29 cellular contexts compared by ENCODE assay signal in the genomic region with DNA sequence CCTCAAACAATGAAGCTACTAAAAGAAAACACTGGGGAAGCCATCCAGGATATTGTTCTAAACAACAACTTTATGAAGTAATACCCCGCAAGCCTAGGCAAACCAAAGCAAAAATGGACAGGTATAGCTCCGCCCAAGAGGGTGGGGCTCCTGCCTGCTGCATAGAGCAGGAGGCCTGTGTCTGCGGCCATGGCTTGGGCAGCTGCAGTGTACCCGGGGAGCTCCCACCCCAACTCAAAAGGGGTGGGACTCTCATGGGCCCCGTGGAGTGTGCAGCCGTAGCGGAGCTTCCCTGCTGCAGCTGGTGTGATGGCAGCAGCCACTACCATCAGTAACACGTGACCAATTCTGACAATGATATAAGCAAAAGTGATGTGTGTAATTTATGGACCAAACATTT.
"Had no signal": no experiment of that assay in that cellular context is flagged by ENCODE, and none has a peak within 500 bp of the region (broad histone marks: within the 10 kb centered on the region; RNA-seq: fewer than 3 reads in every experiment).

No MANE protein-coding gene starts in this region.

- DNase-seq: activated CD4-positive, alpha-beta memory T cell treated with anti-CD3 and anti-CD28 coated beads for 36 hours; activated CD4-positive, alpha-beta T cell treated with anti-CD3 and anti-CD28 coated beads, Interleukin-2, amount 10 ng/mL, durations not matched to agents 24 days and 14 days; activated CD4-positive, CD25-positive, alpha-beta regulatory T cell treated with anti-CD3 and anti-CD28 coated beads, Interleukin-2, amount 50 U/mL, for 72 hours; activated CD8-positive, alpha-beta memory T cell treated with anti-CD3 and anti-CD28 coated beads, Interleukin-2, amount 50 U/mL, for 4 hours; activated effector memory CD4-positive, alpha-beta T cell treated with anti-CD3 and anti-CD28 coated beads, Interleukin-2, amount 50 U/mL, for 16 hours; activated naive CD4-positive, alpha-beta T cell treated with anti-CD3 and anti-CD28 coated beads for 36 hours; activated naive CD8-positive, alpha-beta T cell treated with anti-CD3 and anti-CD28 coated beads for 36 hours; activated T-cell treated with anti-CD3 and anti-CD28 coated beads, Interleukin-2, amount 50 U/mL, for 1 hour; adrenal gland; aorta; body of pancreas; dorsolateral prefrontal cortex; effector memory CD4-positive, alpha-beta T cell; left colon; naive thymus-derived CD4-positive, alpha-beta T cell; stimulated activated naive CD4-positive, alpha-beta T cell treated with Interleukin-2 at 50 U/mL for 16 hours; trophoblast cell; WERI-Rb-1 had no signal

- FAIRE-seq: colon, frontal cortex, keratinocyte, TTC549, urothelium cell line had no signal

- H3K27ac ChIP-seq: adrenal gland, body of pancreas, dorsolateral prefrontal cortex, hepatocyte, right atrium auricular region, thoracic aorta, WERI-Rb-1 had no signal

- H3K9me3 ChIP-seq: adrenal gland, body of pancreas, right atrium auricular region, thoracic aorta had no signal

- H3K27me3 ChIP-seq: adrenal gland, body of pancreas, dorsolateral prefrontal cortex, hepatocyte, right atrium auricular region had no signal

- H3K4me1 Mint-ChIP-seq: activated CD4-positive, alpha-beta T cell treated with anti-CD3 and anti-CD28 coated beads, Interleukin-2, amount 10 ng/mL, durations not matched to agents 24 days and 14 days; activated naive CD8-positive, alpha-beta T cell treated with anti-CD3 and anti-CD28 coated beads for 36 hours; mesothelial cell of epicardium; naive thymus-derived CD4-positive, alpha-beta T cell; neural crest cell had no signal

- H3K4me3 Mint-ChIP-seq: activated CD4-positive, alpha-beta memory T cell treated with anti-CD3 and anti-CD28 coated beads for 36 hours; activated CD4-positive, alpha-beta T cell treated with anti-CD3 and anti-CD28 coated beads, Interleukin-2, amount 10 ng/mL, durations not matched to agents 24 days and 14 days; activated naive CD4-positive, alpha-beta T cell treated with anti-CD3 and anti-CD28 coated beads for 36 hours; activated naive CD8-positive, alpha-beta T cell treated with anti-CD3 and anti-CD28 coated beads for 36 hours; activated T-helper 1 cell treated with anti-CD3 and anti-CD28 coated beads, Interleukin-12 subunit alpha, Interleukin-12 subunit beta, Interleukin-2, Interleukin-4 antibody, amounts not matched to agents 30 ng/mL and 10 ng/mL and 1 ng/mL, durations not matched to agents 14 hours and 24 hours and 36 hours; mesothelial cell of epicardium; naive thymus-derived CD4-positive, alpha-beta T cell; neural crest cell had no signal

- H2AFZ ChIP-seq: hepatocyte had no signal

- H3K4me3 ChIP-seq: adrenal gland, body of pancreas, dorsolateral prefrontal cortex, hepatocyte, right atrium auricular region, thoracic aorta had no signal

- H3K4me2 ChIP-seq: hepatocyte had no signal

- ATAC-seq: body of pancreas; left colon; naive thymus-derived CD4-positive, alpha-beta T cell had no signal

- H3K36me3 Mint-ChIP-seq: activated CD4-positive, alpha-beta memory T cell treated with anti-CD3 and anti-CD28 coated beads for 36 hours; activated naive CD8-positive, alpha-beta T cell treated with anti-CD3 and anti-CD28 coated beads for 36 hours; naive thymus-derived CD4-positive, alpha-beta T cell had no signal

- H3K79me2 ChIP-seq: hepatocyte had no signal

- H3K36me3 ChIP-seq: adrenal gland, right atrium auricular region, thoracic aorta, WERI-Rb-1 had no signal

- H3K27ac Mint-ChIP-seq: activated CD4-positive, alpha-beta memory T cell treated with anti-CD3 and anti-CD28 coated beads for 36 hours; activated CD4-positive, alpha-beta T cell treated with anti-CD3 and anti-CD28 coated beads, Interleukin-2, amount 10 ng/mL, durations not matched to agents 24 days and 14 days; activated naive CD4-positive, alpha-beta T cell treated with anti-CD3 and anti-CD28 coated beads for 36 hours; activated naive CD8-positive, alpha-beta T cell treated with anti-CD3 and anti-CD28 coated beads for 36 hours; activated T-helper 1 cell treated with anti-CD3 and anti-CD28 coated beads, Interleukin-12 subunit alpha, Interleukin-12 subunit beta, Interleukin-2, Interleukin-4 antibody, amounts not matched to agents 30 ng/mL and 10 ng/mL and 1 ng/mL, durations not matched to agents 14 hours and 24 hours and 36 hours; mesothelial cell of epicardium; naive thymus-derived CD4-positive, alpha-beta T cell had no signal

- H3K27me3 Mint-ChIP-seq: activated CD4-positive, alpha-beta memory T cell treated with anti-CD3 and anti-CD28 coated beads for 36 hours; activated CD4-positive, alpha-beta T cell treated with anti-CD3 and anti-CD28 coated beads, Interleukin-2, amount 10 ng/mL, durations not matched to agents 24 days and 14 days; activated naive CD8-positive, alpha-beta T cell treated with anti-CD3 and anti-CD28 coated beads for 36 hours; naive thymus-derived CD4-positive, alpha-beta T cell had no signal

- H3K4me1 ChIP-seq: adrenal gland, body of pancreas, right atrium auricular region had no signal
